ENCODE assay signal across 8 cellular contexts in the genomic region with DNA sequence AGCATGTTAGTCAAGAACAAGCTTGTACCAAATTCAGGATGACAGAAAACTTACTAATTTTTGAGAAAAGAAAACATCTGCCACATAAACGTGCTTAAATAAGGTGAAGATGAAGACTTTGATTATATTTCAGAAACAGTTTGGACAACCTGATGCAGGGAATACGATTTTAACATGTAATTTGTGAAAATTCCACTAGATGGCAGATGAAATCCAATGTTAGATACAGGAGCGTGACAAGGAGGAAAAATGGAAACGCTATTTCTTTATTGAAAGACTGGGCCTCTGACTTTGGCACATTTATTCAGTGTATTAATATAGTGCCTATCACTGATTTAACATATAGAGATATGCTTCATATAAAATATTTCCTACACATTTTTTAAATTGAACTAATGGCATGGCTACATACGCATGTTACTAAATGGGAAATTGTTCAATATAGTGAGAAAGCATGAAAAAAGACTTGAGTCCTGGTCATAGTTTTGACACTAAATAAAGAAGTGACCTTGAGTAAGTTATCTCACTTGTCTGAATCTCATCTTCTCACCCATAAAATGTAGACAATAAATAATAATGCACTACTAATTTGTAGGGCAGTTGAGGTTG.
DNase-seq lines count a peak whose midpoint lies in the region; ATAC-seq and TF ChIP-seq lines count a peak whose summit lies in the region.

No MANE protein-coding gene starts in this region.

- TF ChIP-seq POLR2A in suprapubic skin (IDR thresholded peaks at IDR 0.05): no peak

- H3K27ac Mint-ChIP-seq in activated CD8-positive, alpha-beta T cell treated with anti-CD3 and anti-CD28 coated beads for 36 hours: no peak overlapping the region
- H3K27ac Mint-ChIP-seq in activated CD8-positive, alpha-beta T cell treated with anti-CD3 and anti-CD28 coated beads, Interleukin-2, amount 10 ng/mL, durations not matched to agents 7 days and 5 days: no peak overlapping the region

- H2AFZ ChIP-seq in hepatocyte: no peak overlapping the region

- H3K27ac ChIP-seq in VCaP (no peak overlapping the region), hepatocyte (no peak overlapping the region), suprapubic skin (no peak overlapping the region)

- H3K27me3 ChIP-seq in hepatocyte: no peaks in the 10 kb centered on the region
- H3K27me3 ChIP-seq in suprapubic skin: no peaks in the 10 kb centered on the region

- peaks cover 16% of the 10 kb centered on the region for H3K4me1 ChIP-seq in hepatocyte (ENCODE audit: insufficient read depth)
- no peaks in the 10 kb centered on the region for H3K4me1 ChIP-seq in suprapubic skin

- H3K4me3 ChIP-seq in hepatocyte: no peak overlapping the region
- no peak overlapping the region for H3K4me3 ChIP-seq in suprapubic skin

- TF ChIP-seq EP300 in suprapubic skin (IDR thresholded peaks at IDR 0.05): no peak

- no peaks in the 10 kb centered on the region for H3K36me3 ChIP-seq in hepatocyte (replicated peaks; ENCODE audit: insufficient read depth, low read depth)
- H3K36me3 ChIP-seq in suprapubic skin: no peaks in the 10 kb centered on the region

- CTCF ChIA-PET in activated CD8-positive, alpha-beta T cell treated with anti-CD3 and anti-CD28 coated beads for 36 hours (lab: Charles Lee): no interaction called here
- CTCF ChIA-PET in activated CD8-positive, alpha-beta T cell treated with anti-CD3 and anti-CD28 coated beads, Interleukin-2, amount 10 ng/mL, durations not matched to agents 7 days and 5 days (lab: Charles Lee): interaction anchor here (0.7 kb wide), 1 partner anchor 770 kb away, joined by 3 read pairs; no protein-coding TSS in a partner anchor

- H4K20me1 ChIP-seq in hepatocyte (ENCODE audit: insufficient read depth, poor library complexity, severe bottlenecking): no peaks in the 10 kb centered on the region

- WGBS in hepatocyte (ENCODE audit: low lambda C conversion rate, missing lambda C conversion rate): 24% methylated on average over 5 of the region's 5 CpGs
- WGBS in suprapubic skin: 19% methylated on average over 5 of the region's 5 CpGs

- H3K4me2 ChIP-seq in hepatocyte: no peak overlapping the region

- peak; percentile 78 for TF ChIP-seq CTCF in activated CD8-positive, alpha-beta T cell treated with anti-CD3 and anti-CD28 coated beads for 36 hours (IDR thresholded peaks at IDR 0.05)
- peak; percentile 75 for TF ChIP-seq CTCF in VCaP (conservative IDR thresholded peaks at IDR 0.05)
- TF ChIP-seq CTCF in hepatocyte (IDR thresholded peaks at IDR 0.05; ENCODE audit: poor library complexity): peak; percentile 75
- TF ChIP-seq CTCF in suprapubic skin (IDR thresholded peaks at IDR 0.05): peak; percentile 32 to 48

- H3K9me2 ChIP-seq in hepatocyte (replicated peaks; ENCODE audit: insufficient read depth): no peaks in the 10 kb centered on the region

- no peaks in the 10 kb centered on the region for H3K27me3 Mint-ChIP-seq in activated CD8-positive, alpha-beta T cell treated with anti-CD3 and anti-CD28 coated beads for 36 hours
- no peaks in the 10 kb centered on the region for H3K27me3 Mint-ChIP-seq in activated CD8-positive, alpha-beta T cell treated with anti-CD3 and anti-CD28 coated beads, Interleukin-2, amount 10 ng/mL, durations not matched to agents 7 days and 5 days (ENCODE audit: low read depth)

- H3K36me3 Mint-ChIP-seq in activated CD8-positive, alpha-beta T cell treated with anti-CD3 and anti-CD28 coated beads for 36 hours (ENCODE audit: low read depth): no peaks in the 10 kb centered on the region
- no peaks in the 10 kb centered on the region for H3K36me3 Mint-ChIP-seq in activated CD8-positive, alpha-beta T cell treated with anti-CD3 and anti-CD28 coated beads, Interleukin-2, amount 10 ng/mL, durations not matched to agents 7 days and 5 days (ENCODE audit: low read depth)

- H3K4me1 Mint-ChIP-seq in activated CD8-positive, alpha-beta T cell treated with anti-CD3 and anti-CD28 coated beads for 36 hours (ENCODE audit: low read depth): no peaks in the 10 kb centered on the region
- no peaks in the 10 kb centered on the region for H3K4me1 Mint-ChIP-seq in activated CD8-positive, alpha-beta T cell treated with anti-CD3 and anti-CD28 coated beads, Interleukin-2, amount 10 ng/mL, durations not matched to agents 7 days and 5 days (ENCODE audit: low read depth)

- H3K4me3 Mint-ChIP-seq in activated CD8-positive, alpha-beta T cell treated with anti-CD3 and anti-CD28 coated beads for 36 hours: no peak overlapping the region
- H3K4me3 Mint-ChIP-seq in activated CD8-positive, alpha-beta T cell treated with anti-CD3 and anti-CD28 coated beads, Interleukin-2, amount 10 ng/mL, durations not matched to agents 7 days and 5 days: no peak overlapping the region

- POLR2A ChIA-PET in activated CD8-positive, alpha-beta T cell treated with anti-CD3 and anti-CD28 coated beads for 36 hours (lab: Charles Lee): no interaction called here
- POLR2A ChIA-PET in activated CD8-positive, alpha-beta T cell treated with anti-CD3 and anti-CD28 coated beads, Interleukin-2, amount 10 ng/mL, durations not matched to agents 7 days and 5 days (lab: Charles Lee): no interaction called here

- H3K9me3 ChIP-seq in hepatocyte (ENCODE audit: low read depth): no peaks in the 10 kb centered on the region
- no peaks in the 10 kb centered on the region for H3K9me3 ChIP-seq in suprapubic skin

- ATAC-seq in activated CD8-positive, alpha-beta T cell treated with anti-CD3 and anti-CD28 coated beads for 36 hours: peak; percentile 42
- ATAC-seq in activated CD8-positive, alpha-beta T cell treated with anti-CD3 and anti-CD28 coated beads, Interleukin-2, amount 10 ng/mL, durations not matched to agents 7 days and 5 days: no peak
- peak; percentile 77 for ATAC-seq in HG02852 (IDR thresholded peaks at IDR 0.05; ENCODE audit: unreplicated experiment)

- intact Hi-C loops in activated CD8-positive, alpha-beta T cell treated with anti-CD3 and anti-CD28 coated beads for 36 hours (cut with micrococcal nuclease): loop anchor here (2.0 kb wide), 1 partner anchor 770 kb away; no protein-coding TSS in a partner anchor

- H3K79me2 ChIP-seq in hepatocyte: no peaks in the 10 kb centered on the region

- DNase-seq in activated CD8-positive, alpha-beta T cell treated with anti-CD3 and anti-CD28 coated beads for 36 hours: no peak
- no peak for DNase-seq in activated CD8-positive, alpha-beta T cell treated with anti-CD3 and anti-CD28 coated beads, Interleukin-2, amount 10 ng/mL, durations not matched to agents 7 days and 5 days
- DNase-seq in NCI-H2029 treated with DMSO at 0.1 percent for 48 hours (lab: John Stamatoyannopoulos, UW) (peak; percentile 34), hepatocyte (ENCODE audit: low spot score) (peak; percentile 71), suprapubic skin (ENCODE audit: low spot score in 2 of 2) (no peak)
- DNase-seq in activated CD4-positive, alpha-beta T cell treated with anti-CD3 and anti-CD28 coated beads, Interleukin-2, amount 50 U/mL, for 48 hours: no peak

- no peaks in the 10 kb centered on the region for H3K9me3 Mint-ChIP-seq in activated CD8-positive, alpha-beta T cell treated with anti-CD3 and anti-CD28 coated beads for 36 hours
- no peaks in the 10 kb centered on the region for H3K9me3 Mint-ChIP-seq in activated CD8-positive, alpha-beta T cell treated with anti-CD3 and anti-CD28 coated beads, Interleukin-2, amount 10 ng/mL, durations not matched to agents 7 days and 5 days (ENCODE audit: insufficient read depth)

Comparison
In these comparisons a context has a peak if more than half of its experiments do, and no peak if none do; other contexts are left out.
1. DNase-seq: peak in NCI-H2029 treated with DMSO at 0.1 percent for 48 hours (single experiment) and hepatocyte (single experiment); none in activated CD8-positive, alpha-beta T cell treated with anti-CD3 and anti-CD28 coated beads for 36 hours (single experiment), activated CD8-positive, alpha-beta T cell treated with anti-CD3 and anti-CD28 coated beads, Interleukin-2, amount 10 ng/mL, durations not matched to agents 7 days and 5 days (single experiment), suprapubic skin (0 of 2) and activated CD4-positive, alpha-beta T cell treated with anti-CD3 and anti-CD28 coated beads, Interleukin-2, amount 50 U/mL, for 48 hours (0 of 2).
2. Peak in every context shown above with its lines, with median percentiles within 50 percentile points of each other: CTCF ChIP-seq.